ENCODE assay signal across 30 cellular contexts in genomic region chr22:22957090-22957489, GRCh38.
"Had no signal": no experiment of that assay in that cellular context is flagged by ENCODE, and none has a peak within 500 bp of the region (broad histone marks: within the 10 kb centered on the region; RNA-seq: fewer than 3 reads in every experiment).

No MANE protein-coding gene starts in this region.

- H3K4me1 ChIP-seq: parathyroid adenoma, psoas muscle, sigmoid colon, testis, upper lobe of left lung had no signal

- H3K9ac ChIP-seq: parathyroid adenoma had no signal

- H3K9me3 ChIP-seq: neutrophil, ovary, psoas muscle, right lobe of liver, suprapubic skin, testis had no signal

- H3K4me3 ChIP-seq: ovary, psoas muscle, right lobe of liver, sigmoid colon, suprapubic skin, testis, tibial nerve, upper lobe of left lung had no signal

- H3K4me3 Mint-ChIP-seq: naive B cell; naive thymus-derived CD8-positive, alpha-beta T cell; natural killer cell treated with Interleukin-12 subunit alpha and Interleukin-12 subunit beta and Interleukin-15 and Interleukin-18, amount 100 ng/mL, for 72 hours; nephron progenitor cell; neural crest cell; stimulated activated memory B cell treated with anti-CD40 and anti-IgM and Interleukin-4, amounts not matched to agents 10 μg/mL and 1 μg/mL and 100 μg/mL, for 72 hours; stimulated activated naive CD8-positive, alpha-beta T cell treated with anti-CD3 and anti-CD28 coated beads, Interleukin-15, amount 100 ng/mL, for 72 hours had no signal

- H3K27ac ChIP-seq: neutrophil, ovary, parathyroid adenoma, psoas muscle, right lobe of liver, sigmoid colon, suprapubic skin, testis, tibial nerve, upper lobe of left lung had no signal

- ATAC-seq: naive thymus-derived CD8-positive, alpha-beta T cell; natural killer cell treated with Interleukin-12 subunit alpha and Interleukin-12 subunit beta and Interleukin-15 and Interleukin-18, amount 100 ng/mL, for 72 hours; psoas muscle; right cardiac atrium; right lobe of liver; stimulated activated memory B cell treated with anti-CD40 and anti-IgM and Interleukin-4, amounts not matched to agents 10 μg/mL and 1 μg/mL and 100 μg/mL, for 72 hours; stimulated activated naive CD8-positive, alpha-beta T cell treated with anti-CD3 and anti-CD28 coated beads, Interleukin-15, amount 100 ng/mL, for 72 hours; stimulated activated naive CD8-positive, alpha-beta T cell treated with anti-CD3 and anti-CD28 coated beads, Interleukin-15, Interleukin-2, amounts not matched to agents 100 U/mL and 50 U/mL, for 24 hours had no signal

- H3K27ac Mint-ChIP-seq: naive B cell; naive thymus-derived CD8-positive, alpha-beta T cell; nephron progenitor cell; progenitor cell of endocrine pancreas; stimulated activated memory B cell treated with anti-CD40 and anti-IgM and Interleukin-4, amounts not matched to agents 10 μg/mL and 1 μg/mL and 100 μg/mL, for 72 hours; stimulated activated naive CD8-positive, alpha-beta T cell treated with anti-CD3 and anti-CD28 coated beads, Interleukin-15, amount 100 ng/mL, for 72 hours had no signal

- H3K27me3 ChIP-seq: ovary, right lobe of liver, testis, upper lobe of left lung had no signal

- H3K27me3 Mint-ChIP-seq: naive B cell; stimulated activated memory B cell treated with anti-CD40 and anti-IgM and Interleukin-4, amounts not matched to agents 10 μg/mL and 1 μg/mL and 100 μg/mL, for 72 hours had no signal

- H3K9me3 Mint-ChIP-seq: natural killer cell treated with Interleukin-12 subunit alpha and Interleukin-12 subunit beta and Interleukin-15 and Interleukin-18, amount 100 ng/mL, for 72 hours had no signal

- H3K36me3 ChIP-seq: neutrophil, ovary, right lobe of liver, sigmoid colon, suprapubic skin, tibial nerve, upper lobe of left lung had no signal

- DNase-seq: naive B cell; naive thymus-derived CD8-positive, alpha-beta T cell; nephron progenitor cell; nucleus accumbens; ovary; posterior cingulate gyrus; psoas muscle; right cardiac atrium; right lobe of liver; sigmoid colon; small intestine; stimulated activated CD4-positive, alpha-beta T cell treated with anti-CD3 and anti-CD28 coated beads, Interleukin-15, amount 100 ng/mL, for 24 hours; stimulated activated CD4-positive, alpha-beta T cell treated with anti-CD3 and anti-CD28 coated beads, Interleukin-2, amount 100 ng/mL, for 24 hours; stimulated activated CD4-positive, alpha-beta T cell treated with anti-CD3 and anti-CD28 coated beads, Interleukin-2, amount 100 ng/mL, for 48 hours; stimulated activated CD4-positive, alpha-beta T cell treated with anti-CD3 and anti-CD28 coated beads, Interleukin-4, amount 100 ng/mL, for 24 hours; stimulated activated naive CD4-positive, alpha-beta T cell; stimulated activated naive CD8-positive, alpha-beta T cell treated with anti-CD3 and anti-CD28 coated beads, Interleukin-15, amount 100 ng/mL, for 72 hours; stimulated activated naive CD8-positive, alpha-beta T cell treated with anti-CD3 and anti-CD28 coated beads, Interleukin-15, Interleukin-2, amounts not matched to agents 100 U/mL and 50 U/mL, for 24 hours; substantia nigra; testis; trophoblast cell; upper lobe of left lung had no signal
